Comparison of ENCODE assay signal across 23 cellular contexts in the genomic region with DNA sequence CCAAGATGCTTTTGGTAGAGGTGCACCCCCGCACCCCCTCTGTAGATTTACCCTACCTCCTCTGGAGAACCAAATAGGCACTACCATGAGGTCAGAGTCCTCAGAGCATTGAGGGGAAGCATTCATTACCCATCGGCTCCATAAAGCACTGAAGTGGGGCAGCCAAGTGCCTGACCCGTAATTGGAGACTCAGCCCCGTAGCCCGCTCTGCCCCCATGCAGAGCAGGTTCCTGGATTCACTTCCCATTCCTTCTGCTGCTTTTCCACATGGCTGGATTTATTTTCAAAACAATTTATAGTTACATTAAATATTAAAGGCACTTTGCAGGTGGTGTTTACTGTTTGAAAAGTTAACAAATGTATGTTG.
DNase-seq lines count a peak whose midpoint lies in the region; ATAC-seq and TF ChIP-seq lines count a peak whose summit lies in the region.
"Had no signal": no experiment of that assay in that cellular context is flagged by ENCODE, and none has a peak within 500 bp of the region (broad histone marks: within the 10 kb centered on the region; RNA-seq: fewer than 3 reads in every experiment).

No MANE protein-coding gene starts in this region.

- no peak overlapping the region for H3K27ac Mint-ChIP-seq in nephron progenitor cell
- H3K27ac Mint-ChIP-seq: activated naive CD8-positive, alpha-beta T cell treated with anti-CD3 and anti-CD28 coated beads, Interleukin-2, amount 50 U/mL, for 24 hours; IgD-negative memory B cell; T-helper 2 cell treated with Interferon-gamma antibody and Interleukin-4, amounts not matched to agents 5 μg/mL and 100 μg/mL, for 36 hours had no signal

- peaks cover 7% of the 10 kb centered on the region for H3K9me3 Mint-ChIP-seq in nephron progenitor cell
- H3K9me3 Mint-ChIP-seq: activated naive CD8-positive, alpha-beta T cell treated with anti-CD3 and anti-CD28 coated beads, Interleukin-2, amount 50 U/mL, for 24 hours; T-helper 2 cell treated with Interferon-gamma antibody and Interleukin-4, amounts not matched to agents 5 μg/mL and 100 μg/mL, for 36 hours had no signal

- no peak overlapping the region for H3K4me3 ChIP-seq in hepatocyte
- H3K4me3 ChIP-seq: A549, lower lobe of right lung, prostate gland, upper lobe of right lung had no signal

- no peaks in the 10 kb centered on the region for H3K9me2 ChIP-seq in hepatocyte (replicated peaks; ENCODE audit: insufficient read depth)

- peaks cover 24% of the 10 kb centered on the region for H3K4me1 ChIP-seq in hepatocyte (ENCODE audit: insufficient read depth)
- H3K4me1 ChIP-seq: prostate gland had no signal

- H2AFZ ChIP-seq in hepatocyte = no peak overlapping the region

- H3K27me3 Mint-ChIP-seq in nephron progenitor cell (ENCODE audit: low read depth, poor library complexity) = peaks cover 6% of the 10 kb centered on the region

- peak; percentile 7 for DNase-seq in NCI-H526 treated with DMSO at 0.1 percent for 48 hours (lab: John Stamatoyannopoulos, UW)
- DNase-seq in NCI-H526 (lab: John Stamatoyannopoulos, UW) = no peak
- DNase-seq in NCI-H510A treated with DMSO at 0.1 percent for 48 hours (lab: John Stamatoyannopoulos, UW) = peak; percentile 42
- peak; percentile 39 for DNase-seq in nephron progenitor cell
- no peak for DNase-seq in GM19240 (ENCODE audit: insufficient read length, low spot score)
- no peak for DNase-seq in germinal center (ENCODE audit: low spot score)
- DNase-seq in hepatocyte (ENCODE audit: low spot score) = no peak
- DNase-seq: activated CD4-positive, alpha-beta T cell treated with anti-CD3 and anti-CD28 coated beads, Interleukin-2, amount 50 U/mL, for 48 hours; activated effector memory CD4-positive, alpha-beta T cell treated with Interleukin-2 at 50 U/mL for 16 hours; activated naive CD8-positive, alpha-beta T cell treated with anti-CD3 and anti-CD28 coated beads, Interleukin-2, amount 50 U/mL, for 24 hours; Calu3; cerebellar nuclear complex; foreskin fibroblast; lower lobe of right lung; NCI-H226; upper lobe of right lung had no signal

- H3K9me3 ChIP-seq in hepatocyte (ENCODE audit: low read depth) = no peaks in the 10 kb centered on the region
- H3K9me3 ChIP-seq: lower lobe of right lung, prostate gland, upper lobe of right lung had no signal

- peaks cover 78% of the 10 kb centered on the region for H3K4me1 Mint-ChIP-seq in nephron progenitor cell

- no peaks in the 10 kb centered on the region for H3K27me3 ChIP-seq in hepatocyte
- H3K27me3 ChIP-seq: upper lobe of right lung had no signal

- no peaks in the 10 kb centered on the region for H3K79me2 ChIP-seq in hepatocyte

- H4K20me1 ChIP-seq in hepatocyte (ENCODE audit: insufficient read depth, poor library complexity, severe bottlenecking) = no peaks in the 10 kb centered on the region

- ATAC-seq in HG02642 (IDR thresholded peaks at IDR 0.05; ENCODE audit: poor library complexity, unreplicated experiment) = peak; percentile 4
- ATAC-seq: A549, lower lobe of right lung, SK-N-SH treated with all-trans-retinoic acid at 6 μM for 48 hours, upper lobe of right lung had no signal

- no peak overlapping the region for H3K27ac ChIP-seq in hepatocyte
- H3K27ac ChIP-seq: A549, lower lobe of right lung, prostate gland, RWPE1, upper lobe of right lung had no signal

- no peak for TF ChIP-seq CTCF in nephron progenitor cell (IDR thresholded peaks at IDR 0.05)
- TF ChIP-seq CTCF in hepatocyte (IDR thresholded peaks at IDR 0.05; ENCODE audit: poor library complexity) = no peak

- 88% methylated on average over 5 of the region's 5 CpGs for WGBS in hepatocyte (ENCODE audit: low lambda C conversion rate, missing lambda C conversion rate)

- H3K4me2 ChIP-seq in hepatocyte = no peak overlapping the region
- H3K4me2 ChIP-seq: A549 had no signal

- H3K36me3 ChIP-seq in hepatocyte (replicated peaks; ENCODE audit: insufficient read depth, low read depth) = no peaks in the 10 kb centered on the region
- H3K36me3 ChIP-seq: lower lobe of right lung, prostate gland, upper lobe of right lung had no signal

- no peaks in the 10 kb centered on the region for H3K36me3 Mint-ChIP-seq in nephron progenitor cell (ENCODE audit: low read depth)

- H3K4me3 Mint-ChIP-seq in nephron progenitor cell = no peak overlapping the region
- H3K4me3 Mint-ChIP-seq: activated naive CD8-positive, alpha-beta T cell treated with anti-CD3 and anti-CD28 coated beads, Interleukin-2, amount 50 U/mL, for 24 hours; T-helper 2 cell treated with Interferon-gamma antibody and Interleukin-4, amounts not matched to agents 5 μg/mL and 100 μg/mL, for 36 hours had no signal

Comparison
In these comparisons a context has a peak if more than half of its experiments do, and no peak if none do; other contexts are left out.
1. DNase-seq: peak in NCI-H526 treated with DMSO at 0.1 percent for 48 hours (single experiment), NCI-H510A treated with DMSO at 0.1 percent for 48 hours (single experiment) and nephron progenitor cell (single experiment); none in NCI-H526 (0 of 2), GM19240 (single experiment), germinal center (single experiment) and hepatocyte (single experiment).